In genomic region chr9:34647651-34648050, GRCh38 we compare ENCODE assay signal across 9 cellular contexts. TPM values are rescaled to one million over a fixed set of nuclear protein-coding genes. Genes with fewer than 3 reads are reported as not detected.
A peak's percentile ranks its signal among the peaks of the same experiment; 100 is the strongest.
DNase-seq lines count a peak whose midpoint lies in the region; ATAC-seq and TF ChIP-seq lines count a peak whose summit lies in the region.
"Had no signal": no experiment of that assay in that cellular context is flagged by ENCODE, and none has a peak within 500 bp of the region (broad histone marks: within the 10 kb centered on the region; RNA-seq: fewer than 3 reads in every experiment).

No MANE protein-coding gene starts in this region.

- H3K4me1 Mint-ChIP-seq in Caco-2 (ENCODE audit: low read depth, unreplicated experiment), result peaks cover 34% of the 10 kb centered on the region

- H3K9me3 ChIP-seq in Caco-2 (no peaks in the 10 kb centered on the region), Panc1 (ENCODE audit: control insufficient read depth, insufficient read depth, low read depth, low read length) (no peaks in the 10 kb centered on the region), ovary (no peaks in the 10 kb centered on the region)

- DNase-seq in Caco-2, result no peak
- DNase-seq in Panc1 (ENCODE audit: low read depth, low spot score), result no peak
- no peak for DNase-seq in epithelial cell of proximal tubule (ENCODE audit: low read depth)
- DNase-seq in ovary, result no peak
- DNase-seq in NCI-H1694 treated with DMSO at 0.1 percent for 48 hours (lab: John Stamatoyannopoulos, UW), result no peak
- no peak for DNase-seq in amygdala (lab: John Stamatoyannopoulos, UW)
- no peak for DNase-seq in mesenteric fat pad (ENCODE audit: low spot score)

- intact Hi-C loops in Caco-2 (cut with micrococcal nuclease; ENCODE audit: unreplicated experiment), result loop anchor here (2.0 kb wide), 1 partner anchor 17 kb away; no protein-coding TSS in a partner anchor
- intact Hi-C loops in Panc1 (cut with micrococcal nuclease; ENCODE audit: unreplicated experiment), result no loop called here
- intact Hi-C loops in ovary (cut with DNase I), result no loop called here

- peak overlapping the region; percentile 93 for H3K27ac ChIP-seq in Panc1 (ENCODE audit: low read length)
- peak overlapping the region in 1 of 2 donors; percentile 54 for H3K27ac ChIP-seq in ovary

- H3K4me1 ChIP-seq in Caco-2 (peaks cover 43% of the 10 kb centered on the region), Panc1 (ENCODE audit: control insufficient read depth, insufficient read depth, low read length) (peaks cover 32% of the 10 kb centered on the region), ovary (ENCODE audit: insufficient read depth) (peaks cover 24% of the 10 kb centered on the region)

- no peaks in the 10 kb centered on the region for H3K36me3 ChIP-seq in Caco-2 (ENCODE audit: control insufficient read depth, insufficient read depth, low read length)
- H3K36me3 ChIP-seq in Panc1 (ENCODE audit: control insufficient read depth, insufficient read depth, low read length), result no peaks in the 10 kb centered on the region
- H3K36me3 ChIP-seq in ovary, result no peaks in the 10 kb centered on the region

- TF ChIP-seq CTCF in Caco-2 (IDR thresholded peaks at IDR 0.05; ENCODE audit: insufficient read depth in 1 of 2, low read depth in 1 of 2, low read length in 1 of 2, severe bottlenecking in 1 of 2, unreplicated experiment in 1 of 2) (no peak), Panc1 (IDR thresholded peaks at IDR 0.05) (no peak), epithelial cell of proximal tubule (conservative IDR thresholded peaks at IDR 0.05; ENCODE audit: low read depth, low read length) (no peak), ovary (IDR thresholded peaks at IDR 0.05) (no peak)

- no peak for TF ChIP-seq POLR2A in ovary (IDR thresholded peaks at IDR 0.05)

- WGBS in ovary, 3 donors, result 56 to 77% (median 58%) methylated on average over 10 of the region's 10 CpGs

- POLR2A ChIA-PET in Caco-2 (lab: Charles Lee), result interaction anchor here (2.0 kb wide), 1 partner anchor 10 kb away, joined by 7 read pairs; the partner anchor contains the start of gene SIGMAR1
- POLR2A ChIA-PET in Panc1 (lab: Charles Lee), result no interaction called here

- peak overlapping the region; percentile 77 for H3K27ac Mint-ChIP-seq in Caco-2 (ENCODE audit: unreplicated experiment)

- in situ Hi-C loops in Panc1 (cut with HindIII; ENCODE audit: low pct_unique_long_range_greater_than_20kb, low sequenced_read_pairs), result no loop called here

- H3K9me3 Mint-ChIP-seq in Caco-2 (ENCODE audit: unreplicated experiment), result no peaks in the 10 kb centered on the region

- H3K4me3 Mint-ChIP-seq in Caco-2 (ENCODE audit: unreplicated experiment), result peak overlapping the region; percentile 81

- ATAC-seq in Panc1 (no peak), GM21723 (IDR thresholded peaks at IDR 0.05; ENCODE audit: unreplicated experiment) (no peak)

- TF ChIP-seq EP300 in ovary (IDR thresholded peaks at IDR 0.05), result no peak

- no peaks in the 10 kb centered on the region for H3K27me3 Mint-ChIP-seq in Caco-2 (ENCODE audit: insufficient read depth, unreplicated experiment)

- BruUV-seq in Caco-2 (replicated peaks; lab: Mats Ljungman, UMichigan) (no TSS peak), Panc1 (replicated peaks; lab: Mats Ljungman, UMichigan) (no TSS peak)

- H3K27me3 ChIP-seq in Caco-2 (replicated peaks; ENCODE audit: control insufficient read depth, insufficient read depth, low read length) (no peaks in the 10 kb centered on the region), Panc1 (ENCODE audit: control insufficient read depth, insufficient read depth, low read length) (no peaks in the 10 kb centered on the region), ovary (no peaks in the 10 kb centered on the region)

- H3K4me3 ChIP-seq in Caco-2 (ENCODE audit: low read depth, low read length), result peak overlapping the region; percentile 77
- H3K4me3 ChIP-seq in Panc1 (ENCODE audit: low read depth in 2 of 2, low read length in 2 of 2), result peak overlapping the region; percentile 73 to 84
- H3K4me3 ChIP-seq in epithelial cell of proximal tubule (ENCODE audit: low read depth, low read length), result peak overlapping the region; percentile 70
- peak overlapping the region; percentile 82 for H3K4me3 ChIP-seq in ovary

- peaks cover 23% of the 10 kb centered on the region for H3K36me3 Mint-ChIP-seq in Caco-2 (ENCODE audit: insufficient read depth, unreplicated experiment)

- CTCF ChIA-PET in Caco-2 (lab: Charles Lee) (interaction anchor here (0.6 to 2.6 kb wide), 3 partner anchors 14 to 404 kb away, joined by 3 to 21 read pairs (median 13); no protein-coding TSS in a partner anchor), Panc1 (lab: Charles Lee) (no interaction called here)

RNA-seq across cellular contexts. Expression of gene GALT, which starts 1.2 kb away (rescaled TPM):
- total RNA-seq in Caco-2 (2022), result 50.1 and 52.0 TPM in 2 replicates
- 42.5 TPM for total RNA-seq in Panc1 (2021; ENCODE audit: unreplicated experiment)
- 44.2 TPM for polyA plus RNA-seq in Panc1 (2012; ENCODE audit: insufficient read length)
- 20.3 and 24.5 TPM in 2 replicates for total RNA-seq in epithelial cell of proximal tubule
- 10 to 100 TPM; 33.1 to 63.3 (median 45.2) TPM for total RNA-seq in ovary
- polyA plus RNA-seq in ovary, result 10 to 100 TPM; 43.7 to 48.9 TPM
- 21.3 TPM for total RNA-seq in mesenteric fat pad

RNA-seq across cellular contexts. Expression of gene IL11RA, which starts 4.3 kb away (rescaled TPM):
- total RNA-seq in Caco-2 (2022) (5.6 and 7.1 TPM in 2 replicates), Panc1 (2021; ENCODE audit: unreplicated experiment) (21.6 TPM), epithelial cell of proximal tubule (1.8 and 4.7 TPM in 2 replicates), ovary (10 to 100 TPM; 17.3 to 54.3 (median 35.8) TPM), mesenteric fat pad (15.6 TPM)
- 22.1 TPM for polyA plus RNA-seq in Panc1 (2012; ENCODE audit: insufficient read length)
- 10 to 100 TPM; 25.4 to 40.2 TPM for polyA plus RNA-seq in ovary

RNA-seq across cellular contexts. Expression of gene SIGMAR1, which starts 10.1 kb away (rescaled TPM):
- total RNA-seq in Caco-2 (2022) (102 and 103 TPM in 2 replicates), Panc1 (2021; ENCODE audit: unreplicated experiment) (131 TPM), epithelial cell of proximal tubule (97.9 and 178 TPM in 2 replicates), ovary (10 to 100 TPM; 47.2 to 73.9 (median 54.3) TPM), mesenteric fat pad (48.3 TPM)
- 186 TPM for polyA plus RNA-seq in Panc1 (2012; ENCODE audit: insufficient read length)
- 10 to 100 TPM; 52.7 to 92.4 TPM for polyA plus RNA-seq in ovary

RNA-seq across cellular contexts. Expression of gene CCL27, which starts 14.8 kb away (rescaled TPM):
- total RNA-seq in Caco-2 (2022), result not detected in 2 replicates
- total RNA-seq in Panc1 (2021; ENCODE audit: unreplicated experiment), result 0.95 TPM
- 0.73 TPM for polyA plus RNA-seq in Panc1 (2012; ENCODE audit: insufficient read length)
- total RNA-seq in epithelial cell of proximal tubule, result not detected in 2 replicates
- total RNA-seq in ovary, result 1 to 10 TPM in 1 of 7 donors, under 1 TPM in 3, not detected in 3; 0.48 to 1.1 (median 0.69) TPM
- under 1 TPM in 1 of 2 donors, not detected in 1; 0.21 TPM for polyA plus RNA-seq in ovary
- not detected for total RNA-seq in mesenteric fat pad
- total RNA-seq: pulmonary artery endothelial cell had no signal

RNA-seq across cellular contexts. Expression of gene ARID3C, which starts 18.8 kb away (rescaled TPM):
- total RNA-seq in Caco-2 (2022), result not detected in 2 replicates
- 0.33 TPM for total RNA-seq in Panc1 (2021; ENCODE audit: unreplicated experiment)
- polyA plus RNA-seq in Panc1 (2012; ENCODE audit: insufficient read length), result 0.16 TPM
- not detected in 2 replicates for total RNA-seq in epithelial cell of proximal tubule
- under 1 TPM in 1 of 7 donors, not detected in 6; 0.40 TPM for total RNA-seq in ovary
- under 1 TPM in 1 of 2 donors, not detected in 1; 0.07 TPM for polyA plus RNA-seq in ovary
- total RNA-seq in mesenteric fat pad, result not detected
